1 cellular context compared by ENCODE assay signal in the genomic region with DNA sequence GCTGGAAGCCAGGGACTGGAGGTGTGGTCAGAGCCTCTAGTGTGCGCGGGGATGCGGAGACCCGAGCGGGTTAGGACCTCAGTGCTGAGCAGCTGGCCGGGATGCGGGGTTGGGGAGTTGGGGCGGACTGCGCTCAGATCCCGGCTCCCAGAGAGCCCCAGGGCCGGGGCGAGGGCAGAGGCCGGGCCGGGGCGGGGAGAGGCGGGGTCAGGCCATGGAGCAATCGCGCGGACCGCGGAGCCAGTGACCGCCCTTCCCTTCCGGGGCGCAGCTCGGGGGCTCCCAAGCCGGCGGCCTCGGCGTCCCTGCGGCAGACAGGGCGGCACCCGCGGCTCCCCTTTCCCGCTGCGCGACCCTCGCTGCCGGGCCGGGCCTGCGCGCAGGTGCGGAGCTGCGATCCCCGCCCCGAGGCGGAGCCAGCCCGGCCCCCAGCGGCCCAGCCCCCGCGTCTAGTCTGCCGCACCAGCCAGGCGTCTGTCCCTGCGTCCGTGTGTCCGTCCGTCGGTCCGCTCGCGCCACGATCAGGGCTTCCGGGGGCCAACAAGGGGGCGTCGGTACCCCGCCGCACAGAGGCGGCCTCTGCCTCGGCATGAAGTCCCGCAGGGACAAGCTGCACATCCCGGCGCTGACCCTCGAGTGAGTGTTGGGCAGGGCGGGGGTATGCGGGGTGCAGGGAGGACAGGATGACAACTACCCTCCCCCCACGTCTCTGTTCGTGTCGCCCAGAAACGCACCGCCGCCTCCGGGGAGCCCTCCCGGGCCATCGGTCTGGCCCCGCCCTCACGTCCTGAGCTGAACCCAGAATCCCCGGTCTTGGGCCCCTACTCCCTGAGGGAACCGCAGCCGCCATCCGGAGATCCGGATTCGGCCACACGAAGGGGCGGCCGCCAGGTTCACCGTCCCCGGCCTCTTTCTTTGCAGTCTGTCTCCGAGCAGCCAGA.
TF ChIP-seq lines count a peak whose summit lies in the region.

No MANE protein-coding gene starts in this region.

TF ChIP-seq in K562, 482 proteins besides CTCF, POLR2A, EP300 and RAD21 (continues in another document):
- TF ChIP-seq, protein P1, sequence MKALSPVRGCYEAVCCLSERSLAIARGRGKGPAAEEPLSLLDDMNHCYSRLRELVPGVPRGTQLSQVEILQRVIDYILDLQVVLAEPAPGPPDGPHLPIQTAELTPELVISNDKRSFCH (CRISPR knock-in tag; IDR thresholded peaks at IDR 0.05), result no peak
- TF ChIP-seq, protein P1 (tag; IDR thresholded peaks at IDR 0.05), result no peak
- TF ChIP-seq MED1 (CRISPR knock-in tag; IDR thresholded peaks at IDR 0.05; ENCODE audit: borderline replicate concordance), result no peak
- no peak for TF ChIP-seq TAF1 (IDR thresholded peaks at IDR 0.05; ENCODE audit: control insufficient read depth, extremely low read depth, insufficient read depth, low read length, severe bottlenecking)
- TF ChIP-seq DPF2 (IDR thresholded peaks at IDR 0.05), result no peak
- TF ChIP-seq FIP1L1 (IDR thresholded peaks at IDR 0.05; ENCODE audit: low read depth, low read length, poor library complexity, severe bottlenecking), result no peak
- no peak for TF ChIP-seq CHD2 (IDR thresholded peaks at IDR 0.05; ENCODE audit: low read depth, low read length)
- TF ChIP-seq TCF3 (CRISPR knock-in tag; IDR thresholded peaks at IDR 0.05), result no peak
- TF ChIP-seq, protein P2, sequence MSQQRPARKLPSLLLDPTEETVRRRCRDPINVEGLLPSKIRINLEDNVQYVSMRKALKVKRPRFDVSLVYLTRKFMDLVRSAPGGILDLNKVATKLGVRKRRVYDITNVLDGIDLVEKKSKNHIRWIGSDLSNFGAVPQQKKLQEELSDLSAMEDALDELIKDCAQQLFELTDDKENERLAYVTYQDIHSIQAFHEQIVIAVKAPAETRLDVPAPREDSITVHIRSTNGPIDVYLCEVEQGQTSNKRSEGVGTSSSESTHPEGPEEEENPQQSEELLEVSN (IDR thresholded peaks at IDR 0.05; ENCODE audit: borderline replicate concordance in 1 of 2, extremely low read depth in 1 of 2, insufficient read depth in 1 of 2, insufficient read length in 1 of 2, low read depth in 1 of 2, low read length in 1 of 2, poor library complexity in 1 of 2, severe bottlenecking in 1 of 2), result no peak
- TF ChIP-seq HIVEP1 (CRISPR knock-in tag; IDR thresholded peaks at IDR 0.05), result no peak
- TF ChIP-seq, protein P3, sequence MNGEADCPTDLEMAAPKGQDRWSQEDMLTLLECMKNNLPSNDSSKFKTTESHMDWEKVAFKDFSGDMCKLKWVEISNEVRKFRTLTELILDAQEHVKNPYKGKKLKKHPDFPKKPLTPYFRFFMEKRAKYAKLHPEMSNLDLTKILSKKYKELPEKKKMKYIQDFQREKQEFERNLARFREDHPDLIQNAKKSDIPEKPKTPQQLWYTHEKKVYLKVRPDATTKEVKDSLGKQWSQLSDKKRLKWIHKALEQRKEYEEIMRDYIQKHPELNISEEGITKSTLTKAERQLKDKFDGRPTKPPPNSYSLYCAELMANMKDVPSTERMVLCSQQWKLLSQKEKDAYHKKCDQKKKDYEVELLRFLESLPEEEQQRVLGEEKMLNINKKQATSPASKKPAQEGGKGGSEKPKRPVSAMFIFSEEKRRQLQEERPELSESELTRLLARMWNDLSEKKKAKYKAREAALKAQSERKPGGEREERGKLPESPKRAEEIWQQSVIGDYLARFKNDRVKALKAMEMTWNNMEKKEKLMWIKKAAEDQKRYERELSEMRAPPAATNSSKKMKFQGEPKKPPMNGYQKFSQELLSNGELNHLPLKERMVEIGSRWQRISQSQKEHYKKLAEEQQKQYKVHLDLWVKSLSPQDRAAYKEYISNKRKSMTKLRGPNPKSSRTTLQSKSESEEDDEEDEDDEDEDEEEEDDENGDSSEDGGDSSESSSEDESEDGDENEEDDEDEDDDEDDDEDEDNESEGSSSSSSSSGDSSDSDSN (IDR thresholded peaks at IDR 0.05; ENCODE audit: borderline replicate concordance in 1 of 2, low read depth in 2 of 2, low read length in 2 of 2), result peak; percentile 33 to 49; a peak in 2 of 4 replicates
- peak; percentile 68; the same call in 1 of the 2 replicates for TF ChIP-seq RB1 (IDR thresholded peaks at IDR 0.05; ENCODE audit: low read depth)
- TF ChIP-seq, protein P4, sequence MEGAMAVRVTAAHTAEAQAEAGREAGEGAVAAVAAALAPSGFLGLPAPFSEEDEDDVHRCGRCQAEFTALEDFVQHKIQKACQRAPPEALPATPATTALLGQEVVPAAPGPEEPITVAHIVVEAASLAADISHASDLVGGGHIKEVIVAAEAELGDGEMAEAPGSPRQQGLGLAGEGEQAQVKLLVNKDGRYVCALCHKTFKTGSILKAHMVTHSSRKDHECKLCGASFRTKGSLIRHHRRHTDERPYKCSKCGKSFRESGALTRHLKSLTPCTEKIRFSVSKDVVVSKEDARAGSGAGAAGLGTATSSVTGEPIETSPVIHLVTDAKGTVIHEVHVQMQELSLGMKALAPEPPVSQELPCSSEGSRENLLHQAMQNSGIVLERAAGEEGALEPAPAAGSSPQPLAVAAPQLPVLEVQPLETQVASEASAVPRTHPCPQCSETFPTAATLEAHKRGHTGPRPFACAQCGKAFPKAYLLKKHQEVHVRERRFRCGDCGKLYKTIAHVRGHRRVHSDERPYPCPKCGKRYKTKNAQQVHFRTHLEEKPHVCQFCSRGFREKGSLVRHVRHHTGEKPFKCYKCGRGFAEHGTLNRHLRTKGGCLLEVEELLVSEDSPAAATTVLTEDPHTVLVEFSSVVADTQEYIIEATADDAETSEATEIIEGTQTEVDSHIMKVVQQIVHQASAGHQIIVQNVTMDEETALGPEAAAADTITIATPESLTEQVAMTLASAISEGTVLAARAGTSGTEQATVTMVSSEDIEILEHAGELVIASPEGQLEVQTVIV (CRISPR knock-in tag; IDR thresholded peaks at IDR 0.05; ENCODE audit: borderline replicate concordance), result no peak
- TF ChIP-seq, protein P5, sequence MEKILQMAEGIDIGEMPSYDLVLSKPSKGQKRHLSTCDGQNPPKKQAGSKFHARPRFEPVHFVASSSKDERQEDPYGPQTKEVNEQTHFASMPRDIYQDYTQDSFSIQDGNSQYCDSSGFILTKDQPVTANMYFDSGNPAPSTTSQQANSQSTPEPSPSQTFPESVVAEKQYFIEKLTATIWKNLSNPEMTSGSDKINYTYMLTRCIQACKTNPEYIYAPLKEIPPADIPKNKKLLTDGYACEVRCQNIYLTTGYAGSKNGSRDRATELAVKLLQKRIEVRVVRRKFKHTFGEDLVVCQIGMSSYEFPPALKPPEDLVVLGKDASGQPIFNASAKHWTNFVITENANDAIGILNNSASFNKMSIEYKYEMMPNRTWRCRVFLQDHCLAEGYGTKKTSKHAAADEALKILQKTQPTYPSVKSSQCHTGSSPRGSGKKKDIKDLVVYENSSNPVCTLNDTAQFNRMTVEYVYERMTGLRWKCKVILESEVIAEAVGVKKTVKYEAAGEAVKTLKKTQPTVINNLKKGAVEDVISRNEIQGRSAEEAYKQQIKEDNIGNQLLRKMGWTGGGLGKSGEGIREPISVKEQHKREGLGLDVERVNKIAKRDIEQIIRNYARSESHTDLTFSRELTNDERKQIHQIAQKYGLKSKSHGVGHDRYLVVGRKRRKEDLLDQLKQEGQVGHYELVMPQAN (IDR thresholded peaks at IDR 0.05; ENCODE audit: borderline replicate concordance), result no peak
- TF ChIP-seq HEY1 (CRISPR knock-in tag; IDR thresholded peaks at IDR 0.05; ENCODE audit: borderline replicate concordance), result no peak
- TF ChIP-seq MTA2 (IDR thresholded peaks at IDR 0.05; ENCODE audit: low read depth), result no peak
- TF ChIP-seq, protein P6, sequence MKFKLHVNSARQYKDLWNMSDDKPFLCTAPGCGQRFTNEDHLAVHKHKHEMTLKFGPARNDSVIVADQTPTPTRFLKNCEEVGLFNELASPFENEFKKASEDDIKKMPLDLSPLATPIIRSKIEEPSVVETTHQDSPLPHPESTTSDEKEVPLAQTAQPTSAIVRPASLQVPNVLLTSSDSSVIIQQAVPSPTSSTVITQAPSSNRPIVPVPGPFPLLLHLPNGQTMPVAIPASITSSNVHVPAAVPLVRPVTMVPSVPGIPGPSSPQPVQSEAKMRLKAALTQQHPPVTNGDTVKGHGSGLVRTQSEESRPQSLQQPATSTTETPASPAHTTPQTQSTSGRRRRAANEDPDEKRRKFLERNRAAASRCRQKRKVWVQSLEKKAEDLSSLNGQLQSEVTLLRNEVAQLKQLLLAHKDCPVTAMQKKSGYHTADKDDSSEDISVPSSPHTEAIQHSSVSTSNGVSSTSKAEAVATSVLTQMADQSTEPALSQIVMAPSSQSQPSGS (CRISPR knock-in tag; IDR thresholded peaks at IDR 0.05), result no peak
- TF ChIP-seq DNMT1 (IDR thresholded peaks at IDR 0.05), result no peak
- no peak for TF ChIP-seq BMI1 (IDR thresholded peaks at IDR 0.05; ENCODE audit: low read length)
- TF ChIP-seq ZNF184 (CRISPR knock-in tag; IDR thresholded peaks at IDR 0.05), result no peak
- no peak for TF ChIP-seq KLF10 (CRISPR knock-in tag; IDR thresholded peaks at IDR 0.05)
- TF ChIP-seq RBM22 (IDR thresholded peaks at IDR 0.05; ENCODE audit: low read depth, low read length, poor library complexity, severe bottlenecking), result no peak
- no peak for TF ChIP-seq ZNF408 (CRISPR knock-in tag; IDR thresholded peaks at IDR 0.05; ENCODE audit: low read depth)
- TF ChIP-seq, protein P7, sequence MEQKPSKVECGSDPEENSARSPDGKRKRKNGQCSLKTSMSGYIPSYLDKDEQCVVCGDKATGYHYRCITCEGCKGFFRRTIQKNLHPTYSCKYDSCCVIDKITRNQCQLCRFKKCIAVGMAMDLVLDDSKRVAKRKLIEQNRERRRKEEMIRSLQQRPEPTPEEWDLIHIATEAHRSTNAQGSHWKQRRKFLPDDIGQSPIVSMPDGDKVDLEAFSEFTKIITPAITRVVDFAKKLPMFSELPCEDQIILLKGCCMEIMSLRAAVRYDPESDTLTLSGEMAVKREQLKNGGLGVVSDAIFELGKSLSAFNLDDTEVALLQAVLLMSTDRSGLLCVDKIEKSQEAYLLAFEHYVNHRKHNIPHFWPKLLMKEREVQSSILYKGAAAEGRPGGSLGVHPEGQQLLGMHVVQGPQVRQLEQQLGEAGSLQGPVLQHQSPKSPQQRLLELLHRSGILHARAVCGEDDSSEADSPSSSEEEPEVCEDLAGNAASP (IDR thresholded peaks at IDR 0.05), result no peak
- no peak for TF ChIP-seq ZNF311 (CRISPR knock-in tag; IDR thresholded peaks at IDR 0.05)
- TF ChIP-seq, protein P8, sequence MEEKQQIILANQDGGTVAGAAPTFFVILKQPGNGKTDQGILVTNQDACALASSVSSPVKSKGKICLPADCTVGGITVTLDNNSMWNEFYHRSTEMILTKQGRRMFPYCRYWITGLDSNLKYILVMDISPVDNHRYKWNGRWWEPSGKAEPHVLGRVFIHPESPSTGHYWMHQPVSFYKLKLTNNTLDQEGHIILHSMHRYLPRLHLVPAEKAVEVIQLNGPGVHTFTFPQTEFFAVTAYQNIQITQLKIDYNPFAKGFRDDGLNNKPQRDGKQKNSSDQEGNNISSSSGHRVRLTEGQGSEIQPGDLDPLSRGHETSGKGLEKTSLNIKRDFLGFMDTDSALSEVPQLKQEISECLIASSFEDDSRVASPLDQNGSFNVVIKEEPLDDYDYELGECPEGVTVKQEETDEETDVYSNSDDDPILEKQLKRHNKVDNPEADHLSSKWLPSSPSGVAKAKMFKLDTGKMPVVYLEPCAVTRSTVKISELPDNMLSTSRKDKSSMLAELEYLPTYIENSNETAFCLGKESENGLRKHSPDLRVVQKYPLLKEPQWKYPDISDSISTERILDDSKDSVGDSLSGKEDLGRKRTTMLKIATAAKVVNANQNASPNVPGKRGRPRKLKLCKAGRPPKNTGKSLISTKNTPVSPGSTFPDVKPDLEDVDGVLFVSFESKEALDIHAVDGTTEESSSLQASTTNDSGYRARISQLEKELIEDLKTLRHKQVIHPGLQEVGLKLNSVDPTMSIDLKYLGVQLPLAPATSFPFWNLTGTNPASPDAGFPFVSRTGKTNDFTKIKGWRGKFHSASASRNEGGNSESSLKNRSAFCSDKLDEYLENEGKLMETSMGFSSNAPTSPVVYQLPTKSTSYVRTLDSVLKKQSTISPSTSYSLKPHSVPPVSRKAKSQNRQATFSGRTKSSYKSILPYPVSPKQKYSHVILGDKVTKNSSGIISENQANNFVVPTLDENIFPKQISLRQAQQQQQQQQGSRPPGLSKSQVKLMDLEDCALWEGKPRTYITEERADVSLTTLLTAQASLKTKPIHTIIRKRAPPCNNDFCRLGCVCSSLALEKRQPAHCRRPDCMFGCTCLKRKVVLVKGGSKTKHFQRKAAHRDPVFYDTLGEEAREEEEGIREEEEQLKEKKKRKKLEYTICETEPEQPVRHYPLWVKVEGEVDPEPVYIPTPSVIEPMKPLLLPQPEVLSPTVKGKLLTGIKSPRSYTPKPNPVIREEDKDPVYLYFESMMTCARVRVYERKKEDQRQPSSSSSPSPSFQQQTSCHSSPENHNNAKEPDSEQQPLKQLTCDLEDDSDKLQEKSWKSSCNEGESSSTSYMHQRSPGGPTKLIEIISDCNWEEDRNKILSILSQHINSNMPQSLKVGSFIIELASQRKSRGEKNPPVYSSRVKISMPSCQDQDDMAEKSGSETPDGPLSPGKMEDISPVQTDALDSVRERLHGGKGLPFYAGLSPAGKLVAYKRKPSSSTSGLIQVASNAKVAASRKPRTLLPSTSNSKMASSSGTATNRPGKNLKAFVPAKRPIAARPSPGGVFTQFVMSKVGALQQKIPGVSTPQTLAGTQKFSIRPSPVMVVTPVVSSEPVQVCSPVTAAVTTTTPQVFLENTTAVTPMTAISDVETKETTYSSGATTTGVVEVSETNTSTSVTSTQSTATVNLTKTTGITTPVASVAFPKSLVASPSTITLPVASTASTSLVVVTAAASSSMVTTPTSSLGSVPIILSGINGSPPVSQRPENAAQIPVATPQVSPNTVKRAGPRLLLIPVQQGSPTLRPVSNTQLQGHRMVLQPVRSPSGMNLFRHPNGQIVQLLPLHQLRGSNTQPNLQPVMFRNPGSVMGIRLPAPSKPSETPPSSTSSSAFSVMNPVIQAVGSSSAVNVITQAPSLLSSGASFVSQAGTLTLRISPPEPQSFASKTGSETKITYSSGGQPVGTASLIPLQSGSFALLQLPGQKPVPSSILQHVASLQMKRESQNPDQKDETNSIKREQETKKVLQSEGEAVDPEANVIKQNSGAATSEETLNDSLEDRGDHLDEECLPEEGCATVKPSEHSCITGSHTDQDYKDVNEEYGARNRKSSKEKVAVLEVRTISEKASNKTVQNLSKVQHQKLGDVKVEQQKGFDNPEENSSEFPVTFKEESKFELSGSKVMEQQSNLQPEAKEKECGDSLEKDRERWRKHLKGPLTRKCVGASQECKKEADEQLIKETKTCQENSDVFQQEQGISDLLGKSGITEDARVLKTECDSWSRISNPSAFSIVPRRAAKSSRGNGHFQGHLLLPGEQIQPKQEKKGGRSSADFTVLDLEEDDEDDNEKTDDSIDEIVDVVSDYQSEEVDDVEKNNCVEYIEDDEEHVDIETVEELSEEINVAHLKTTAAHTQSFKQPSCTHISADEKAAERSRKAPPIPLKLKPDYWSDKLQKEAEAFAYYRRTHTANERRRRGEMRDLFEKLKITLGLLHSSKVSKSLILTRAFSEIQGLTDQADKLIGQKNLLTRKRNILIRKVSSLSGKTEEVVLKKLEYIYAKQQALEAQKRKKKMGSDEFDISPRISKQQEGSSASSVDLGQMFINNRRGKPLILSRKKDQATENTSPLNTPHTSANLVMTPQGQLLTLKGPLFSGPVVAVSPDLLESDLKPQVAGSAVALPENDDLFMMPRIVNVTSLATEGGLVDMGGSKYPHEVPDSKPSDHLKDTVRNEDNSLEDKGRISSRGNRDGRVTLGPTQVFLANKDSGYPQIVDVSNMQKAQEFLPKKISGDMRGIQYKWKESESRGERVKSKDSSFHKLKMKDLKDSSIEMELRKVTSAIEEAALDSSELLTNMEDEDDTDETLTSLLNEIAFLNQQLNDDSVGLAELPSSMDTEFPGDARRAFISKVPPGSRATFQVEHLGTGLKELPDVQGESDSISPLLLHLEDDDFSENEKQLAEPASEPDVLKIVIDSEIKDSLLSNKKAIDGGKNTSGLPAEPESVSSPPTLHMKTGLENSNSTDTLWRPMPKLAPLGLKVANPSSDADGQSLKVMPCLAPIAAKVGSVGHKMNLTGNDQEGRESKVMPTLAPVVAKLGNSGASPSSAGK (IDR thresholded peaks at IDR 0.05), result no peak
